Comparison of ENCODE assay signal across 10 cellular contexts in the genomic region with DNA sequence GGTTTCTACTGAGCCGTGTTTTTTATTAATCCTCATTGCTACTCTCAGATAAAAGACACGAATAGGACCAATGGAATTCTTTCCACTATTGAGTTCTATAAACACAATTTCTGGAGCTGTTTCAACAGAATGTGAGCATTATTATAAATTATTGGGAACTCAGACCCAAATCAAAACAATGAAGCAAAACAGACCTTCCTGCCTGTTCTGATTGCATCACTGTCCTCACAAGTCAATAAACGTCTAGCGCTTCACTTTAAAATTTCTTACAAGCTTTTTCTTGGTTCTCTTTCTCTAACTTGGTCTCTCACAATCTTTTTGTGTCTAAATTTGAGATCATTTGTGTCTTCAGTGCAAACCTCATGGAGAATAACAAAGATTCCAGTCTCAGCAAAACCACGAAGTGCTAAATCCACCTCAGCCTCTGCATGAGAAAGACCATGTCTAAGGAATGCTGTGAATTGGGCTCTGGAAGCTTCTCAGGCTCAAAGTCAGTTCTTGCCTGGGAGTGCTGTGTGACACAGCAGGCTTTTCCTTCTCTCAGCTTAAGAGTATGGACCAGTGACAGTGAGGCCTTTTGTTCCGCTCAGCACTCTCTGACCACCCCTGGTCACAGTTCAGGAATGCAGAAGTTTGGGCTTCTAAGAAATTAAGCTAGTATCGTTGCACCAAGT. TPM values are rescaled to one million over a fixed set of nuclear protein-coding genes. Genes with fewer than 3 reads are reported as not detected.
DNase-seq lines count a peak whose midpoint lies in the region; ATAC-seq and TF ChIP-seq lines count a peak whose summit lies in the region.
"Had no signal": no experiment of that assay in that cellular context is flagged by ENCODE, and none has a peak within 500 bp of the region (broad histone marks: within the 10 kb centered on the region; RNA-seq: fewer than 3 reads in every experiment).

No MANE protein-coding gene starts in this region.

- DNase-seq in RPMI7951 (ENCODE audit: low read depth) (peak; percentile 24), esophagus squamous epithelium (lab: John Stamatoyannopoulos, UW) (no peak), myocyte (ENCODE audit: low read depth) (peak; percentile 75), upper lobe of right lung (no peak), dorsolateral prefrontal cortex (no peak), D341Med (ENCODE audit: low spot score) (no peak)
- DNase-seq: KG1; NCI-H226; stimulated activated naive CD4-positive, alpha-beta T cell had no signal

- H3K36me3 ChIP-seq in esophagus squamous epithelium: no peaks in the 10 kb centered on the region
- H3K36me3 ChIP-seq in upper lobe of right lung: no peaks in the 10 kb centered on the region

- ATAC-seq in upper lobe of right lung: peak; percentile 19
- no peak for ATAC-seq in GM21423 (IDR thresholded peaks at IDR 0.05; ENCODE audit: unreplicated experiment)

- H3K27me3 ChIP-seq in esophagus squamous epithelium (no peaks in the 10 kb centered on the region), upper lobe of right lung (no peaks in the 10 kb centered on the region), dorsolateral prefrontal cortex (peaks cover 0 to 14% (median 0%) of the 10 kb centered on the region in 45 donors)

- TF ChIP-seq CTCF in esophagus squamous epithelium (IDR thresholded peaks at IDR 0.05) (no peak), upper lobe of right lung (IDR thresholded peaks at IDR 0.05) (no peak), dorsolateral prefrontal cortex (IDR thresholded peaks at IDR 0.05 in 54 of 56, conservative IDR thresholded peaks at IDR 0.05 in 2 of 56; ENCODE audit: low read depth in 1 of 56, partially characterized antibody in 56 of 56) (no peak)

- no peaks in the 10 kb centered on the region for H3K9me3 ChIP-seq in esophagus squamous epithelium
- H3K9me3 ChIP-seq in upper lobe of right lung: no peaks in the 10 kb centered on the region

- H3K4me3 ChIP-seq in esophagus squamous epithelium (peak overlapping the region in 1 of 4 donors; percentile 12), upper lobe of right lung (no peak overlapping the region), dorsolateral prefrontal cortex (no peak overlapping the region)

- 53 to 62% methylated on average over 7 of the region's 7 CpGs for WGBS in esophagus squamous epithelium, 2 donors

- intact Hi-C loops in esophagus squamous epithelium (cut with DNase I): no loop called here
- intact Hi-C loops in upper lobe of right lung (cut with DNase I): no loop called here
- intact Hi-C loops in dorsolateral prefrontal cortex (cut with DNase I): no loop called here

- TF ChIP-seq POLR2A in esophagus squamous epithelium (IDR thresholded peaks at IDR 0.05): no peak

- H3K27ac ChIP-seq in esophagus squamous epithelium (peak overlapping the region; percentile 38 to 73 (median 60)), upper lobe of right lung (peak overlapping the region; percentile 20), dorsolateral prefrontal cortex (peak overlapping the region in 3 of 59 donors; percentile 37 to 53 (median 51))

- H3K4me1 ChIP-seq in esophagus squamous epithelium (peaks cover 0 to 11% (median 3%) of the 10 kb centered on the region in 3 donors), upper lobe of right lung (no peaks in the 10 kb centered on the region)

RNA-seq across cellular contexts. Expression of gene ARHGAP28, which starts 22.8 kb away (rescaled TPM):
- 0.24 and 0.29 TPM in 2 replicates for total RNA-seq in RPMI7951 (2014; rRNA removed; shearing (Covaris generic))
- 1 to 10 TPM; 1.2 to 4.8 (median 3.4) TPM for total RNA-seq in esophagus squamous epithelium
- total RNA-seq in myocyte: 14.7 and 17.8 TPM in 2 replicates
- polyA plus RNA-seq in myocyte (2012): 6.2 TPM
- 15.7 TPM for total RNA-seq in upper lobe of right lung
- 1 to 10 TPM; 1.1 to 10.0 (median 4.5) TPM for total RNA-seq in dorsolateral prefrontal cortex

Comparison
In these comparisons a context has a peak if more than half of its experiments do, and no peak if none do; other contexts are left out.
1. DNase-seq: peak in RPMI7951 (single experiment) and myocyte (single experiment); none in esophagus squamous epithelium (single experiment), upper lobe of right lung (single experiment), dorsolateral prefrontal cortex (0 of 10) and D341Med (single experiment).